ENCODE assay signal across 8 cellular contexts in genomic region chr17:45592433-45592923, GRCh38.
DNase-seq lines count a peak whose midpoint lies in the region; ATAC-seq and TF ChIP-seq lines count a peak whose summit lies in the region.
"Not testable (repeated sequence)": the region's sequence is repeated elsewhere in the genome, so short reads cannot be mapped to it uniquely, and the experiment has no call there.

No MANE protein-coding gene starts in this region.

- DNase-seq in BE2C = peak; percentile 82
- DNase-seq in GM23248 = peak; percentile 39
- DNase-seq in OCI-LY7 (ENCODE audit: low spot score) = peak; percentile 67
- peak; percentile 18 to 72 (median 34) for DNase-seq in activated CD8-positive, alpha-beta memory T cell treated with anti-CD3 and anti-CD28 coated beads for 48 hours (ENCODE audit: low read depth in 2 of 3, low spot score in 2 of 3)
- DNase-seq in cardiac fibroblast (ENCODE audit: low read depth in 2 of 2) = peak; percentile 67 to 76
- peak; percentile 88 for DNase-seq in left ventricle myocardium superior
- peak; percentile 72 for DNase-seq in stimulated activated CD8-positive, alpha-beta memory T cell treated with anti-CD3 and anti-CD28 coated beads, Interleukin-15, amount 100 ng/mL, for 24 hours (ENCODE audit: low read depth)

- not testable (repeated sequence) for H3K79me2 ChIP-seq in GM23248 (ENCODE audit: insufficient read depth); OCI-LY7 (ENCODE audit: insufficient read depth, low read depth, low read length)

- H3K4me1 ChIP-seq in BE2C; GM23248 (ENCODE audit: insufficient read depth); OCI-LY7 (ENCODE audit: insufficient read depth, low read length, poor library complexity, severe bottlenecking); neutrophil (ENCODE audit: control insufficient read depth in 1 of 2, insufficient read depth in 1 of 2, low read depth in 1 of 2, low read length in 1 of 2): not testable (repeated sequence)

- not testable (repeated sequence) for H4K20me1 ChIP-seq in GM23248 (ENCODE audit: insufficient read depth); OCI-LY7 (ENCODE audit: insufficient read depth, low read length)

- intact Hi-C loops in OCI-LY7 (cut with micrococcal nuclease; ENCODE audit: unreplicated experiment); left ventricle myocardium superior (cut with micrococcal nuclease): not testable (repeated sequence)

- H3K9me3 ChIP-seq in BE2C; GM23248 (ENCODE audit: low read depth); OCI-LY7 (ENCODE audit: low read length); neutrophil: not testable (repeated sequence)

- not testable (repeated sequence) for H2AFZ ChIP-seq in GM23248; OCI-LY7 (ENCODE audit: low read length)

- not testable (repeated sequence) for H3K9me2 ChIP-seq in GM23248 (ENCODE audit: insufficient read depth); OCI-LY7 (ENCODE audit: insufficient read depth, low read length)

- not testable (repeated sequence) for BruUV-seq in OCI-LY7 (replicated peaks; lab: Mats Ljungman, UMichigan)

- not testable (repeated sequence) for H3K4me2 ChIP-seq in GM23248 (ENCODE audit: unreplicated experiment); OCI-LY7 (ENCODE audit: low read length)

- POLR2A ChIA-PET in OCI-LY7 (lab: Charles Lee) = not testable (repeated sequence)

- peak; percentile 69 for TF ChIP-seq CTCF in BE2C (IDR thresholded peaks at IDR 0.05; ENCODE audit: low read depth, low read length)
- TF ChIP-seq CTCF in OCI-LY7 (conservative IDR thresholded peaks at IDR 0.05; ENCODE audit: low read length) = peak; percentile 72
- peak; percentile 63 for TF ChIP-seq CTCF in cardiac fibroblast (IDR thresholded peaks at IDR 0.05; ENCODE audit: low read depth, low read length)
- TF ChIP-seq CTCF in neutrophil (IDR thresholded peaks at IDR 0.05) = peak; percentile 67

- CTCF ChIA-PET in OCI-LY7 (lab: Charles Lee; ENCODE audit: unreplicated experiment) = not testable (repeated sequence)

- not testable (repeated sequence) for H3K27ac ChIP-seq in GM23248; OCI-LY7 (ENCODE audit: low read depth, low read length, poor library complexity, severe bottlenecking); neutrophil

- in situ Hi-C loops in GM23248 (cut with MboI) = not testable (repeated sequence)

- H3K36me3 ChIP-seq in BE2C; GM23248 (ENCODE audit: low read depth); OCI-LY7 (ENCODE audit: insufficient read depth, low read length); neutrophil: not testable (repeated sequence)

- ATAC-seq in left ventricle myocardium superior = peak; percentile 84

- 31 to 34% methylated on average over 5 of the region's 6 CpGs for WGBS in GM23248 (ENCODE audit: low coverage in 1 of 2, low lambda C conversion rate in 2 of 2, missing lambda C conversion rate in 2 of 2), 2 experiments

- not testable (repeated sequence) for H3K9ac ChIP-seq in GM23248

- not testable (repeated sequence) for H3K4me3 ChIP-seq in BE2C (ENCODE audit: low read depth, low read length); GM23248; OCI-LY7 (ENCODE audit: low read depth, low read length, poor library complexity, severe bottlenecking); cardiac fibroblast (replicated peaks in 1 of 2; ENCODE audit: low read depth in 2 of 2, low read length in 2 of 2); neutrophil (ENCODE audit: low read depth in 1 of 2, low read length in 1 of 2)

- H3K27me3 ChIP-seq in BE2C; GM23248 (replicated peaks; ENCODE audit: insufficient read depth); neutrophil: not testable (repeated sequence)

- not testable (repeated sequence) for H3F3A ChIP-seq in GM23248 (ENCODE audit: insufficient read depth)

Comparison
In these comparisons a context has a peak if more than half of its experiments do, and no peak if none do; other contexts are left out.
1. DNase-seq: peak in every context shown above with its lines; median percentile 88 in left ventricle myocardium superior; 82 in BE2C; 72 in stimulated activated CD8-positive, alpha-beta memory T cell treated with anti-CD3 and anti-CD28 coated beads, Interleukin-15, amount 100 ng/mL, for 24 hours; 72 in cardiac fibroblast; 67 in OCI-LY7; 39 in GM23248; 34 in activated CD8-positive, alpha-beta memory T cell treated with anti-CD3 and anti-CD28 coated beads for 48 hours.